9 cellular contexts compared by ENCODE assay signal in genomic region chr2:232927793-232928563, GRCh38. TPM values are rescaled to one million over a fixed set of nuclear protein-coding genes. Genes with fewer than 3 reads are reported as not detected.
DNase-seq lines count a peak whose midpoint lies in the region; ATAC-seq and TF ChIP-seq lines count a peak whose summit lies in the region.
"Had no signal": no experiment of that assay in that cellular context is flagged by ENCODE, and none has a peak within 500 bp of the region (broad histone marks: within the 10 kb centered on the region; RNA-seq: fewer than 3 reads in every experiment).

No MANE protein-coding gene starts in this region.

- WGBS in sigmoid colon, 2 donors: 2 to 7% methylated on average over 115 of the region's 115 CpGs

- H3K27ac Mint-ChIP-seq in activated T-helper 1 cell treated with anti-CD3 and anti-CD28 coated beads, Interleukin-12 subunit alpha, Interleukin-12 subunit beta, Interleukin-2, Interleukin-4 antibody, amounts not matched to agents 30 ng/mL and 10 ng/mL and 1 ng/mL, durations not matched to agents 14 hours and 24 hours and 36 hours: no peak overlapping the region

- no peak for TF ChIP-seq EP300 in sigmoid colon (IDR thresholded peaks at IDR 0.05)

- no peaks in the 10 kb centered on the region for H3K9me3 ChIP-seq in Peyer's patch
- no peaks in the 10 kb centered on the region for H3K9me3 ChIP-seq in sigmoid colon

- ATAC-seq in HG03520 (IDR thresholded peaks at IDR 0.05; ENCODE audit: unreplicated experiment): no peak
- ATAC-seq: K562 had no signal

- no peaks in the 10 kb centered on the region for H3K9me3 Mint-ChIP-seq in activated T-helper 1 cell treated with anti-CD3 and anti-CD28 coated beads, Interleukin-12 subunit alpha, Interleukin-12 subunit beta, Interleukin-2, Interleukin-4 antibody, amounts not matched to agents 30 ng/mL and 10 ng/mL and 1 ng/mL, durations not matched to agents 14 hours and 24 hours and 36 hours

- H3K4me1 ChIP-seq in Peyer's patch: peaks cover 0 to 21% (median 9%) of the 10 kb centered on the region in 4 donors
- peaks cover 0 to 21% (median 15%) of the 10 kb centered on the region in 4 donors for H3K4me1 ChIP-seq in sigmoid colon

- peaks cover 5% of the 10 kb centered on the region for H3K4me1 Mint-ChIP-seq in activated T-helper 1 cell treated with anti-CD3 and anti-CD28 coated beads, Interleukin-12 subunit alpha, Interleukin-12 subunit beta, Interleukin-2, Interleukin-4 antibody, amounts not matched to agents 30 ng/mL and 10 ng/mL and 1 ng/mL, durations not matched to agents 14 hours and 24 hours and 36 hours (ENCODE audit: low read depth)

- intact Hi-C loops in sigmoid colon (cut with DNase I): no loop called here
- intact Hi-C loops in activated T-helper 1 cell treated with anti-CD3 and anti-CD28 coated beads, Interleukin-12 subunit alpha, Interleukin-12 subunit beta, Interleukin-2, Interleukin-4 antibody, amounts not matched to agents 30 ng/mL and 10 ng/mL and 1 ng/mL, durations not matched to agents 14 hours and 24 hours and 36 hours (cut with micrococcal nuclease): no loop called here

- TF ChIP-seq POLR2A in Peyer's patch (IDR thresholded peaks at IDR 0.05): no peak
- no peak for TF ChIP-seq POLR2A in sigmoid colon (IDR thresholded peaks at IDR 0.05)

- H3K27me3 Mint-ChIP-seq in activated T-helper 1 cell treated with anti-CD3 and anti-CD28 coated beads, Interleukin-12 subunit alpha, Interleukin-12 subunit beta, Interleukin-2, Interleukin-4 antibody, amounts not matched to agents 30 ng/mL and 10 ng/mL and 1 ng/mL, durations not matched to agents 14 hours and 24 hours and 36 hours (ENCODE audit: insufficient read depth): peaks cover 58% of the 10 kb centered on the region

- H3K4me3 Mint-ChIP-seq in activated T-helper 1 cell treated with anti-CD3 and anti-CD28 coated beads, Interleukin-12 subunit alpha, Interleukin-12 subunit beta, Interleukin-2, Interleukin-4 antibody, amounts not matched to agents 30 ng/mL and 10 ng/mL and 1 ng/mL, durations not matched to agents 14 hours and 24 hours and 36 hours: no peak overlapping the region

- H3K27ac ChIP-seq in Peyer's patch: no peak overlapping the region
- H3K27ac ChIP-seq in sigmoid colon: no peak overlapping the region

- H3K36me3 ChIP-seq in Peyer's patch (peaks cover 0 to 6% (median 0%) of the 10 kb centered on the region in 3 donors), sigmoid colon (no peaks in the 10 kb centered on the region)

- no peak for TF ChIP-seq CTCF in GM20000 (IDR thresholded peaks at IDR 0.05; ENCODE audit: extremely low read depth, missing control alignments)
- no peak for TF ChIP-seq CTCF in Peyer's patch (IDR thresholded peaks at IDR 0.05)
- no peak for TF ChIP-seq CTCF in sigmoid colon (IDR thresholded peaks at IDR 0.05)

- H3K4me3 ChIP-seq in Peyer's patch (peak overlapping the region; percentile 12 to 53 (median 46)), sigmoid colon (peak overlapping the region in 3 of 4 donors; percentile 25 to 46 (median 45))
- H3K4me3 ChIP-seq: K562 had no signal

- H3K27me3 ChIP-seq in Peyer's patch: peaks cover 0 to 15% of the 10 kb centered on the region in 2 donors
- H3K27me3 ChIP-seq in sigmoid colon: peaks cover 32 to 56% (median 35%) of the 10 kb centered on the region in 3 donors

- DNase-seq in GM20000 (ENCODE audit: low spot score): peak; percentile 60
- DNase-seq in Peyer's patch: no peak
- DNase-seq in globus pallidus (ENCODE audit: low spot score): peak; percentile 30
- no peak for DNase-seq in sigmoid colon
- DNase-seq in activated CD4-positive, alpha-beta T cell treated with anti-CD3 and anti-CD28 coated beads for 1 hour: no peak
- no peak for DNase-seq in activated T-helper 1 cell treated with anti-CD3 and anti-CD28 coated beads, Interleukin-12 subunit alpha, Interleukin-12 subunit beta, Interleukin-2, Interleukin-4 antibody, amounts not matched to agents 30 ng/mL and 10 ng/mL and 1 ng/mL, durations not matched to agents 14 hours and 24 hours and 36 hours (ENCODE audit: low spot score)
- DNase-seq: activated CD4-positive, alpha-beta T cell treated with anti-CD3 and anti-CD28 coated beads, Interleukin-2, amount 50 U/mL, for 4 hours had no signal

- no peaks in the 10 kb centered on the region for H3K36me3 Mint-ChIP-seq in activated T-helper 1 cell treated with anti-CD3 and anti-CD28 coated beads, Interleukin-12 subunit alpha, Interleukin-12 subunit beta, Interleukin-2, Interleukin-4 antibody, amounts not matched to agents 30 ng/mL and 10 ng/mL and 1 ng/mL, durations not matched to agents 14 hours and 24 hours and 36 hours (ENCODE audit: low read depth)

RNA-seq across cellular contexts. Expression of gene SNORC, which starts 57.9 kb away (rescaled TPM):
- total RNA-seq in Peyer's patch (1 to 10 TPM; 3.5 to 9.7 (median 7.3) TPM), sigmoid colon (1 to 10 TPM in 2 of 4 donors, under 1 TPM in 2; under 0.01 to 1.9 (median 0.71) TPM)
- polyA plus RNA-seq in sigmoid colon: 10 to 100 TPM in 1 of 3 donors, 1 to 10 TPM in 2; 7.2 to 13.2 (median 8.8) TPM
- 0.98 and 1.8 TPM in 2 replicates for total RNA-seq in activated T-helper 1 cell treated with anti-CD3 and anti-CD28 coated beads, Interleukin-12 subunit alpha, Interleukin-12 subunit beta, Interleukin-2, Interleukin-4 antibody, amounts not matched to agents 30 ng/mL and 10 ng/mL and 1 ng/mL, durations not matched to agents 14 hours and 24 hours and 36 hours

Comparison
In these comparisons a context has a peak if more than half of its experiments do, and no peak if none do; other contexts are left out.
1. DNase-seq: peak in GM20000 (single experiment) and globus pallidus (single experiment); none in Peyer's patch (0 of 3), sigmoid colon (single experiment), activated CD4-positive, alpha-beta T cell treated with anti-CD3 and anti-CD28 coated beads for 1 hour (single experiment) and activated T-helper 1 cell treated with anti-CD3 and anti-CD28 coated beads, Interleukin-12 subunit alpha, Interleukin-12 subunit beta, Interleukin-2, Interleukin-4 antibody, amounts not matched to agents 30 ng/mL and 10 ng/mL and 1 ng/mL, durations not matched to agents 14 hours and 24 hours and 36 hours (single experiment).